ENCODE assay signal across 23 cellular contexts in the genomic region with DNA sequence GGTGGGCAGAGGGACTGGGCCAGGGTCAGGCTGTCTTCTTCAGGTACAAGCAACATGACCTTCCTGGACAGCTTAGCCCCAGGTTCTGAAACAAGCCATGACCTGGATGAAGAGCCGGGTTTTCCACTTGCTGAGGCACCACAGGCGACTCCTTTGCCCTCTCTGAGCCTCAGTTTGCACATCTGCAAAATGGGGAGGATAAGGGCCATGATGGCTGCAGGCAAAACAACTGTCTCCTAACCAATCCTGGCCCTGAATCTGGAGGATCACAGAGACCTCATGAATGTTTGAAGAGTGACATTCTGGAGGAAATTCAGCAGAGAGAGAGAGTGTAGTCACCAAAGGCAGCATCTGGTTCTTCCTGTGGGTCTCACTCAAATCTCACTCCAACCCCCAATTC. TPM values are rescaled to one million over a fixed set of nuclear protein-coding genes. Genes with fewer than 3 reads are reported as not detected.
"Had no signal": no experiment of that assay in that cellular context is flagged by ENCODE, and none has a peak within 500 bp of the region (broad histone marks: within the 10 kb centered on the region; RNA-seq: fewer than 3 reads in every experiment).

No MANE protein-coding gene starts in this region.

- H3K36me3 Mint-ChIP-seq: activated CD4-positive, alpha-beta memory T cell treated with anti-CD3 and anti-CD28 coated beads for 36 hours; activated naive CD8-positive, alpha-beta T cell had no signal

- H3K27ac ChIP-seq: SK-N-MC, VCaP had no signal

- H3K4me3 ChIP-seq: SK-N-MC had no signal

- H3K27ac Mint-ChIP-seq: activated CD4-positive, alpha-beta memory T cell treated with anti-CD3 and anti-CD28 coated beads for 36 hours; activated CD4-positive, alpha-beta T cell treated with anti-CD3 and anti-CD28 coated beads, Interleukin-2, amount 10 ng/mL, durations not matched to agents 7 days and 5 days; activated naive CD8-positive, alpha-beta T cell had no signal

- H3K9me3 Mint-ChIP-seq: activated CD4-positive, alpha-beta memory T cell treated with anti-CD3 and anti-CD28 coated beads for 36 hours; activated CD4-positive, alpha-beta T cell treated with anti-CD3 and anti-CD28 coated beads, Interleukin-2, amount 10 ng/mL, durations not matched to agents 7 days and 5 days; activated T-cell treated with anti-CD3 and anti-CD28 coated beads, Interleukin-2, amount 50 U/mL, for 4 hours had no signal

- H3K4me1 Mint-ChIP-seq: activated CD4-positive, alpha-beta T cell treated with anti-CD3 and anti-CD28 coated beads, Interleukin-2, amount 10 ng/mL, durations not matched to agents 7 days and 5 days had no signal

- H3K4me3 Mint-ChIP-seq: activated CD4-positive, alpha-beta memory T cell treated with anti-CD3 and anti-CD28 coated beads for 36 hours; activated CD4-positive, alpha-beta T cell treated with anti-CD3 and anti-CD28 coated beads, Interleukin-2, amount 10 ng/mL, durations not matched to agents 7 days and 5 days; activated naive CD8-positive, alpha-beta T cell; activated T-cell treated with anti-CD3 and anti-CD28 coated beads, Interleukin-2, amount 50 U/mL, for 4 hours had no signal

- DNase-seq: activated CD4-positive, alpha-beta memory T cell treated with anti-CD3 and anti-CD28 coated beads for 36 hours; activated CD4-positive, alpha-beta T cell treated with anti-CD3 and anti-CD28 coated beads, Interleukin-2, amount 10 ng/mL, durations not matched to agents 7 days and 5 days; activated CD4-positive, CD25-positive, alpha-beta regulatory T cell; activated CD8-positive, alpha-beta memory T cell treated with anti-CD3 and anti-CD28 coated beads for 24 hours; activated effector memory CD4-positive, alpha-beta T cell treated with anti-CD3 and anti-CD28 coated beads, Interleukin-2, amount 50 U/mL, for 16 hours; activated naive CD4-positive, alpha-beta T cell treated with Interleukin-2 at 50 U/mL for 16 hours; activated T-cell treated with anti-CD3 and anti-CD28 coated beads, Interleukin-2, amount 50 U/mL, for 4 hours; central memory CD4-positive, alpha-beta T cell; Kasumi-1; NCI-H1105 treated with DMSO at 0.1 percent for 48 hours; NCI-H1436 treated with DMSO at 0.1 percent for 48 hours; NCI-H187; NCI-H2171; NCI-H345; NCI-H510A; NCI-H526 treated with DMSO at 0.1 percent for 48 hours; NCI-H82; RPMI8226; T-helper 1 cell had no signal

RNA-seq across cellular contexts. Expression of a gene that starts 8.0 kb away (rescaled TPM):
- total RNA-seq: activated CD4-positive, alpha-beta memory T cell treated with anti-CD3 and anti-CD28 coated beads for 36 hours; activated CD4-positive, alpha-beta T cell treated with anti-CD3 and anti-CD28 coated beads, Interleukin-2, amount 10 ng/mL, durations not matched to agents 7 days and 5 days; activated T-cell treated with anti-CD3 and anti-CD28 coated beads, Interleukin-2, amount 50 U/mL, for 4 hours; T-helper 2 cell treated with Interferon-gamma antibody and Interleukin-4, amounts not matched to agents 100 ng/mL and 5 ng/mL, for 36 hours had no signal
